8 cellular contexts compared by ENCODE assay signal in genomic region chr17:47830991-47831933, GRCh38. TPM values are rescaled to one million over a fixed set of nuclear protein-coding genes. Genes with fewer than 3 reads are reported as not detected.
A peak's percentile ranks its signal among the peaks of the same experiment; 100 is the strongest.
DNase-seq lines count a peak whose midpoint lies in the region; ATAC-seq, FAIRE-seq and TF ChIP-seq lines count a peak whose summit lies in the region.

LRRC46 (plus strand) TSS chr17:47831670; CDS start chr17:47831990, 320 bp downstream.
MRPL10 (minus strand) TSS chr17:47831541; CDS start chr17:47831511, 30 bp downstream.

- peak; percentile 25; the same call in 1 of the 2 replicates for TF ChIP-seq RAD21 in HepG2 (CRISPR knock-in tag; IDR thresholded peaks at IDR 0.05)

- H3K36me3 ChIP-seq in HepG2 (replicated peaks in 1 of 2; ENCODE audit: control insufficient read depth in 1 of 2, insufficient read depth in 2 of 2, low read length in 2 of 2), result peaks cover 16 to 23% of the 10 kb centered on the region in 2 experiments

- intact Hi-C loops in CD14-positive monocyte (cut with micrococcal nuclease), result no loop called here
- intact Hi-C loops in dendritic cell treated with granulocyte-macrophage colony-stimulating factor and Interleukin-4, amounts not matched to agents 40 ng/mL and 50 ng/mL, for 4 days (cut with micrococcal nuclease), result no loop called here
- intact Hi-C loops in HepG2 (cut with micrococcal nuclease; ENCODE audit: unreplicated experiment), result no loop called here

- H3K27me3 ChIP-seq in HepG2 (ENCODE audit: control insufficient read depth in 1 of 2, insufficient read depth in 2 of 2, low read length in 2 of 2), result peaks cover 0 to 5% of the 10 kb centered on the region in 2 experiments; a peak in 1 of 5 replicates

- in situ Hi-C loops in HepG2 (cut with HindIII; ENCODE audit: extremely low pct_ligation_motif_present, low pct_unique_long_range_greater_than_20kb), result no loop called here

- no peaks in the 10 kb centered on the region for H3K27me3 Mint-ChIP-seq in CD14-positive monocyte (ENCODE audit: low read depth in 3 of 3)
- H3K27me3 Mint-ChIP-seq in activated CD4-positive, alpha-beta T cell treated with anti-CD3 and anti-CD28 coated beads, Interleukin-2, amount 10 ng/mL, durations not matched to agents 7 days and 5 days, result no peaks in the 10 kb centered on the region
- H3K27me3 Mint-ChIP-seq in dendritic cell treated with granulocyte-macrophage colony-stimulating factor and Interleukin-4, amounts not matched to agents 40 ng/mL and 50 ng/mL, for 4 days, result no peaks in the 10 kb centered on the region

- peak; percentile 96 to 98 for TF ChIP-seq POLR2A in HepG2 (IDR thresholded peaks at IDR 0.05; ENCODE audit: insufficient read depth in 1 of 2, low read depth in 2 of 2, low read length in 2 of 2)

- TSS peak; percentile 78 for BruUV-seq in HepG2 (replicated peaks; lab: Mats Ljungman, UMichigan)

- peak; percentile 86 for FAIRE-seq in HepG2 (lab: Jason Lieb, UNC)

- ATAC-seq in GM19328 (IDR thresholded peaks at IDR 0.05; ENCODE audit: unreplicated experiment) (peak; percentile 81), HG03520 (IDR thresholded peaks at IDR 0.05; ENCODE audit: unreplicated experiment) (peak; percentile 82), HepG2 (peak; percentile 95)

- H4K20me1 ChIP-seq in HepG2 (ENCODE audit: insufficient read depth, low read length), result no peaks in the 10 kb centered on the region

- peaks cover 0 to 1% (median 0%) of the 10 kb centered on the region in 7 donors for H3K9me3 Mint-ChIP-seq in CD14-positive monocyte
- H3K9me3 Mint-ChIP-seq in activated CD4-positive, alpha-beta T cell treated with anti-CD3 and anti-CD28 coated beads, Interleukin-2, amount 10 ng/mL, durations not matched to agents 7 days and 5 days, result no peaks in the 10 kb centered on the region
- H3K9me3 Mint-ChIP-seq in dendritic cell treated with granulocyte-macrophage colony-stimulating factor and Interleukin-4, amounts not matched to agents 40 ng/mL and 50 ng/mL, for 4 days, result no peaks in the 10 kb centered on the region

- H3K4me1 Mint-ChIP-seq in CD14-positive monocyte, result peaks cover 46% of the 10 kb centered on the region
- H3K4me1 Mint-ChIP-seq in activated CD4-positive, alpha-beta T cell treated with anti-CD3 and anti-CD28 coated beads, Interleukin-2, amount 10 ng/mL, durations not matched to agents 7 days and 5 days, result peaks cover 60% of the 10 kb centered on the region
- H3K4me1 Mint-ChIP-seq in dendritic cell treated with granulocyte-macrophage colony-stimulating factor and Interleukin-4, amounts not matched to agents 40 ng/mL and 50 ng/mL, for 4 days (ENCODE audit: low read depth), result peaks cover 57% of the 10 kb centered on the region

- peak within 1 kb of the TSS; percentile 86 for H3K9ac ChIP-seq in HepG2 (ENCODE audit: insufficient read depth, low read depth, low read length)

- H3K79me2 ChIP-seq in HepG2 (ENCODE audit: insufficient read depth, low read length), result peaks cover 20% of the 10 kb centered on the region

- peak within 1 kb of the TSS; percentile 94 for H3K4me3 Mint-ChIP-seq in CD14-positive monocyte
- peak within 1 kb of the TSS; percentile 91 for H3K4me3 Mint-ChIP-seq in activated CD4-positive, alpha-beta T cell treated with anti-CD3 and anti-CD28 coated beads, Interleukin-2, amount 10 ng/mL, durations not matched to agents 7 days and 5 days
- H3K4me3 Mint-ChIP-seq in dendritic cell treated with granulocyte-macrophage colony-stimulating factor and Interleukin-4, amounts not matched to agents 40 ng/mL and 50 ng/mL, for 4 days, result peak within 1 kb of the TSS; percentile 86

- WGBS in HepG2 (ENCODE audit: low lambda C conversion rate), result 1% methylated on average over 42 of the region's 42 CpGs

- CTCF ChIA-PET in activated CD4-positive, alpha-beta T cell treated with anti-CD3 and anti-CD28 coated beads, Interleukin-2, amount 10 ng/mL, durations not matched to agents 7 days and 5 days (lab: Charles Lee), result interaction anchor here (0.7 to 2.3 kb wide), 13 partner anchors 9 to 139 kb away, joined by 3 to 15 read pairs (median 3); partner anchors contain the start of genes CDK5RAP3 and SCRN2
- CTCF ChIA-PET in HepG2 (lab: Yijun Ruan, JAX; ENCODE audit: low intra/inter-chr PET ratio, low total read pairs), result no interaction called here

- peak within 1 kb of the TSS; percentile 99 for H3K4me2 ChIP-seq in HepG2 (ENCODE audit: low read depth, low read length)

- peak within 1 kb of the TSS; percentile 81 to 97 (median 82) for H3K4me3 ChIP-seq in HepG2 (replicated peaks in 1 of 3; ENCODE audit: insufficient read depth in 1 of 3, low read depth in 2 of 3, low read length in 3 of 3)

- peak; percentile 87 for DNase-seq in CD14-positive monocyte (ENCODE audit: low spot score)
- DNase-seq in NCI-H526 treated with DMSO at 0.1 percent for 48 hours (lab: John Stamatoyannopoulos, UW), result peak; percentile 95
- peak; percentile 93 for DNase-seq in activated CD4-positive, alpha-beta T cell treated with anti-CD3 and anti-CD28 coated beads, Interleukin-2, amount 10 ng/mL, durations not matched to agents 7 days and 5 days
- DNase-seq in HepG2 (ENCODE audit: low spot score), result peak; percentile 91
- peak; percentile 94 to 95 for DNase-seq in stimulated activated CD4-positive, alpha-beta T cell treated with anti-CD3 and anti-CD28 coated beads, Interleukin-2, amount 100 ng/mL, for 48 hours

- peak in 1 of 2 experiments; percentile 24; a peak in 1 of 4 replicates for TF ChIP-seq EP300 in HepG2 (IDR thresholded peaks at IDR 0.05; ENCODE audit: low read depth in 2 of 2, low read length in 2 of 2)
- peak; percentile 73; the same call in 1 of the 2 replicates for TF ChIP-seq EP300 in HepG2 (CRISPR knock-in tag; IDR thresholded peaks at IDR 0.05; ENCODE audit: borderline replicate concordance)

- peaks cover 28 to 43% of the 10 kb centered on the region in 2 donors for H3K36me3 Mint-ChIP-seq in CD14-positive monocyte
- peaks cover 24% of the 10 kb centered on the region for H3K36me3 Mint-ChIP-seq in activated CD4-positive, alpha-beta T cell treated with anti-CD3 and anti-CD28 coated beads, Interleukin-2, amount 10 ng/mL, durations not matched to agents 7 days and 5 days (ENCODE audit: low read depth)
- H3K36me3 Mint-ChIP-seq in dendritic cell treated with granulocyte-macrophage colony-stimulating factor and Interleukin-4, amounts not matched to agents 40 ng/mL and 50 ng/mL, for 4 days (ENCODE audit: low read depth), result peaks cover 46% of the 10 kb centered on the region

- H3K27ac ChIP-seq in HepG2 (ENCODE audit: extremely low read length, insufficient read depth, low read length), result peak within 1 kb of the TSS; percentile 69

- H3K4me1 ChIP-seq in HepG2 (ENCODE audit: insufficient read depth, low read length), result peaks cover 23% of the 10 kb centered on the region

- peak within 1 kb of the TSS; percentile 73 for H2AFZ ChIP-seq in HepG2 (ENCODE audit: low read length)

- H3K9me3 ChIP-seq in HepG2 (ENCODE audit: low read length), result no peaks in the 10 kb centered on the region

- POLR2A ChIA-PET in activated CD4-positive, alpha-beta T cell treated with anti-CD3 and anti-CD28 coated beads, Interleukin-2, amount 10 ng/mL, durations not matched to agents 7 days and 5 days (lab: Charles Lee), result interaction anchor here (1.0 kb wide), 1 partner anchor 64 kb away, joined by 5 read pairs; no protein-coding TSS in a partner anchor
- POLR2A ChIA-PET in HepG2 (lab: Yijun Ruan, JAX), result interaction anchor here (0.5 to 1.8 kb wide), 28 partner anchors 9 to 302 kb away, joined by 3 to 58 read pairs (median 4); partner anchors contain the start of genes CDK5RAP3, KPNB1, NFE2L1 and OSBPL7

- TF ChIP-seq CTCF in CD14-positive monocyte (IDR thresholded peaks at IDR 0.05) (peak; percentile 20), HepG2 (CRISPR knock-in tag; IDR thresholded peaks at IDR 0.05) (peak; percentile 59)

- peak within 1 kb of the TSS; percentile 92 to 99 (median 97) for H3K27ac Mint-ChIP-seq in CD14-positive monocyte
- peak within 1 kb of the TSS; percentile 88 for H3K27ac Mint-ChIP-seq in activated CD4-positive, alpha-beta T cell treated with anti-CD3 and anti-CD28 coated beads, Interleukin-2, amount 10 ng/mL, durations not matched to agents 7 days and 5 days
- peak within 1 kb of the TSS; percentile 91 for H3K27ac Mint-ChIP-seq in dendritic cell treated with granulocyte-macrophage colony-stimulating factor and Interleukin-4, amounts not matched to agents 40 ng/mL and 50 ng/mL, for 4 days

RNA-seq across cellular contexts. Expression of gene LRRC46, which starts in this region (rescaled TPM):
- polyA plus RNA-seq in CD14-positive monocyte (under 1 TPM; 0.12 to 0.22 TPM), HepG2 (2011; rRNA removed) (0.09 and 0.16 TPM in 2 replicates)
- total RNA-seq in activated CD4-positive, alpha-beta T cell treated with anti-CD3 and anti-CD28 coated beads, Interleukin-2, amount 10 ng/mL, durations not matched to agents 7 days and 5 days, result 1 to 10 TPM in 1 of 2 experiments, under 1 TPM in 1; 0.79 to 1.4 TPM
- total RNA-seq in HepG2 (2016; rRNA removed; fragmentation: Illumina TruSeq; extraction: Trizol), result 0.09 and 0.13 TPM in 2 replicates
- 0.26 TPM in 1 of 2 replicates, not detected in the other for total RNA-seq in HepG2 (2016; cell fraction: cytosol; rRNA removed; fragmentation: Illumina TruSeq; extraction: Trizol; ENCODE audit: low read depth)
- 0.15 and 0.22 TPM in 2 replicates for total RNA-seq in HepG2 (2016; cell fraction: insoluble cytoplasmic fraction; rRNA removed; fragmentation: Illumina TruSeq; extraction: Trizol)
- total RNA-seq in HepG2 (2016; cell fraction: membrane; rRNA removed; fragmentation: Illumina TruSeq; extraction: Trizol), result 0.14 TPM in 1 of 2 replicates, not detected in the other
- total RNA-seq in HepG2 (2016; cell fraction: nucleus; rRNA removed; fragmentation: Illumina TruSeq; extraction: Trizol), result 0.43 TPM in 1 of 2 replicates, not detected in the other
- polyA plus RNA-seq in HepG2 (2011; cell fraction: cytosol; rRNA removed), result 0.15 and 0.18 TPM in 2 replicates
- polyA plus RNA-seq in HepG2 (2011; cell fraction: nucleus; rRNA removed), result 0.19 and 0.42 TPM in 2 replicates
- 0.70 and 0.75 TPM in 2 replicates for polyA plus RNA-seq in HepG2 (2012)
- 0.11 and 0.22 TPM in 2 replicates for polyA plus RNA-seq in HepG2 (2016; cell fraction: cytosol; fragmentation: Illumina TruSeq; extraction: Trizol; ENCODE audit: low read depth)
- 0.35 and 0.46 TPM in 2 replicates for polyA plus RNA-seq in HepG2 (2016; cell fraction: insoluble cytoplasmic fraction; fragmentation: Illumina TruSeq; extraction: Trizol; ENCODE audit: low read depth)
- 0.23 TPM in 2 replicates for polyA plus RNA-seq in HepG2 (2016; cell fraction: membrane; fragmentation: Illumina TruSeq; extraction: Trizol; ENCODE audit: low read depth)
- polyA plus RNA-seq in HepG2 (2016; cell fraction: nucleus; fragmentation: Illumina TruSeq; extraction: Trizol; ENCODE audit: insufficient read depth, low read depth), result 0.43 and 0.74 TPM in 2 replicates
- polyA minus RNA-seq in HepG2 (2011; rRNA and poly(A)+ RNA removed; ENCODE audit: low replicate concordance), result 0.46 and 1.2 TPM in 2 replicates
- 0.44 and 0.59 TPM in 2 replicates for polyA minus RNA-seq in HepG2 (2011; cell fraction: cytosol; rRNA and poly(A)+ RNA removed)
- polyA minus RNA-seq in HepG2 (2011; cell fraction: nucleus; rRNA and poly(A)+ RNA removed), result 0.62 TPM in 1 of 2 replicates, not detected in the other

RNA-seq across cellular contexts. Expression of gene MRPL10, which starts in this region (rescaled TPM):
- polyA plus RNA-seq in CD14-positive monocyte (10 to 100 TPM; 32.6 to 32.7 TPM), HepG2 (2011; rRNA removed) (149 and 157 TPM in 2 replicates)
- total RNA-seq in activated CD4-positive, alpha-beta T cell treated with anti-CD3 and anti-CD28 coated beads, Interleukin-2, amount 10 ng/mL, durations not matched to agents 7 days and 5 days, result 10 to 100 TPM; 46.9 to 51.9 TPM
- 56.7 and 59.7 TPM in 2 replicates for total RNA-seq in HepG2 (2016; rRNA removed; fragmentation: Illumina TruSeq; extraction: Trizol)
- total RNA-seq in HepG2 (2016; cell fraction: cytosol; rRNA removed; fragmentation: Illumina TruSeq; extraction: Trizol; ENCODE audit: low read depth), result 23.2 and 23.8 TPM in 2 replicates
- 54.4 and 59.8 TPM in 2 replicates for total RNA-seq in HepG2 (2016; cell fraction: insoluble cytoplasmic fraction; rRNA removed; fragmentation: Illumina TruSeq; extraction: Trizol)
- total RNA-seq in HepG2 (2016; cell fraction: membrane; rRNA removed; fragmentation: Illumina TruSeq; extraction: Trizol), result 57.6 and 61.5 TPM in 2 replicates
- 27.0 and 27.8 TPM in 2 replicates for total RNA-seq in HepG2 (2016; cell fraction: nucleus; rRNA removed; fragmentation: Illumina TruSeq; extraction: Trizol)
- 163 and 193 TPM in 2 replicates for polyA plus RNA-seq in HepG2 (2011; cell fraction: cytosol; rRNA removed)
- polyA plus RNA-seq in HepG2 (2011; cell fraction: nucleus; rRNA removed), result 84.2 and 97.9 TPM in 2 replicates
- polyA plus RNA-seq in HepG2 (2012), result 98.1 and 124 TPM in 2 replicates
- polyA plus RNA-seq in HepG2 (2016; cell fraction: cytosol; fragmentation: Illumina TruSeq; extraction: Trizol; ENCODE audit: low read depth), result 32.0 and 36.2 TPM in 2 replicates
- 90.1 and 104 TPM in 2 replicates for polyA plus RNA-seq in HepG2 (2016; cell fraction: insoluble cytoplasmic fraction; fragmentation: Illumina TruSeq; extraction: Trizol; ENCODE audit: low read depth)
- polyA plus RNA-seq in HepG2 (2016; cell fraction: membrane; fragmentation: Illumina TruSeq; extraction: Trizol; ENCODE audit: low read depth), result 63.3 and 69.4 TPM in 2 replicates
- 52.7 and 55.5 TPM in 2 replicates for polyA plus RNA-seq in HepG2 (2016; cell fraction: nucleus; fragmentation: Illumina TruSeq; extraction: Trizol; ENCODE audit: insufficient read depth, low read depth)
- polyA minus RNA-seq in HepG2 (2011; rRNA and poly(A)+ RNA removed; ENCODE audit: low replicate concordance), result 135 and 309 TPM in 2 replicates
- polyA minus RNA-seq in HepG2 (2011; cell fraction: cytosol; rRNA and poly(A)+ RNA removed), result 101 and 106 TPM in 2 replicates
- polyA minus RNA-seq in HepG2 (2011; cell fraction: nucleus; rRNA and poly(A)+ RNA removed), result 28.0 and 36.1 TPM in 2 replicates

Comparison
In these comparisons a context has a peak if more than half of its experiments do, and no peak if none do; other contexts are left out.
1. Peak in every context shown above with its lines: DNase-seq, ATAC-seq, H3K4me3 ChIP-seq and H3K27ac ChIP-seq.